In genomic region chr11:124113890-124114289, GRCh38 we compare ENCODE assay signal across 1 cellular context.
TF ChIP-seq lines count a peak whose summit lies in the region.

No MANE protein-coding gene starts in this region.

TF ChIP-seq in GM23338, 12 proteins besides CTCF, POLR2A, EP300 and RAD21 (continued from another document):
- no peak for TF ChIP-seq ZNF462 (CRISPR knock-in tag; IDR thresholded peaks at IDR 0.05)
- no peak for TF ChIP-seq EZH2 (IDR thresholded peaks at IDR 0.05; ENCODE audit: low read depth, unreplicated experiment)
- no peak for TF ChIP-seq ZNF114 (CRISPR knock-in tag; IDR thresholded peaks at IDR 0.05)
- TF ChIP-seq NANOG (IDR thresholded peaks at IDR 0.05; ENCODE audit: borderline replicate concordance) = no peak
